9 cellular contexts compared by ENCODE assay signal in genomic region chr11:61777234-61778090, GRCh38. TPM values are rescaled to one million over a fixed set of nuclear protein-coding genes. Genes with fewer than 3 reads are reported as not detected.
DNase-seq lines count a peak whose midpoint lies in the region; ATAC-seq, FAIRE-seq and TF ChIP-seq lines count a peak whose summit lies in the region.
"Had no signal": no experiment of that assay in that cellular context is flagged by ENCODE, and none has a peak within 500 bp of the region (broad histone marks: within the 10 kb centered on the region; RNA-seq: fewer than 3 reads in every experiment).

No MANE protein-coding gene starts in this region.

- no peaks in the 10 kb centered on the region for H3K27me3 Mint-ChIP-seq in T-helper 2 cell treated with Interferon-gamma antibody and Interleukin-4, amounts not matched to agents 5 μg/mL and 100 μg/mL, for 36 hours (ENCODE audit: low read depth)
- peaks cover 0 to 6% (median 0%) of the 10 kb centered on the region in 5 donors for H3K27me3 Mint-ChIP-seq in naive thymus-derived CD4-positive, alpha-beta T cell

- FAIRE-seq in HTR-8/SVneo (lab: Jason Lieb, UNC), result no peak

- H3K27ac Mint-ChIP-seq in T-helper 2 cell treated with Interferon-gamma antibody and Interleukin-4, amounts not matched to agents 5 μg/mL and 100 μg/mL, for 36 hours, result no peak overlapping the region
- H3K27ac Mint-ChIP-seq in naive thymus-derived CD4-positive, alpha-beta T cell, result peak overlapping the region in 1 of 9 donors; percentile 55

- H3K9me3 ChIP-seq in BLaER1 (no peaks in the 10 kb centered on the region), thoracic aorta (no peaks in the 10 kb centered on the region)
- no peaks in the 10 kb centered on the region for H3K9me3 ChIP-seq in naive thymus-derived CD4-positive, alpha-beta T cell (ENCODE audit: control insufficient read depth in 2 of 3, low read length in 3 of 3)

- H3K27me3 ChIP-seq in BLaER1 (no peaks in the 10 kb centered on the region), thoracic aorta (replicated peaks; ENCODE audit: insufficient read depth) (no peaks in the 10 kb centered on the region)
- H3K27me3 ChIP-seq in naive thymus-derived CD4-positive, alpha-beta T cell (ENCODE audit: control insufficient read depth in 2 of 2, insufficient read depth in 2 of 2, low read length in 2 of 2), result no peaks in the 10 kb centered on the region

- H3K4me3 Mint-ChIP-seq in T-helper 2 cell treated with Interferon-gamma antibody and Interleukin-4, amounts not matched to agents 5 μg/mL and 100 μg/mL, for 36 hours, result peak overlapping the region; percentile 61
- H3K4me3 Mint-ChIP-seq in naive thymus-derived CD4-positive, alpha-beta T cell, result peak overlapping the region; percentile 56 to 77 (median 68)

- POLR2A ChIA-PET in naive thymus-derived CD4-positive, alpha-beta T cell (lab: Charles Lee), result no interaction called here

- H3K4me3 ChIP-seq in BLaER1, result peak overlapping the region; percentile 56
- peak overlapping the region; percentile 23 for H3K4me3 ChIP-seq in astrocyte of the cerebellum (ENCODE audit: low read depth, low read length)
- peak overlapping the region; percentile 44 for H3K4me3 ChIP-seq in naive thymus-derived CD4-positive, alpha-beta T cell (ENCODE audit: low read length)
- H3K4me3 ChIP-seq in thoracic aorta, result peak overlapping the region; percentile 27
- H3K4me3 ChIP-seq: SK-N-MC had no signal

- H3K4me1 Mint-ChIP-seq in T-helper 2 cell treated with Interferon-gamma antibody and Interleukin-4, amounts not matched to agents 5 μg/mL and 100 μg/mL, for 36 hours (ENCODE audit: low read depth), result peaks cover 4% of the 10 kb centered on the region
- H3K4me1 Mint-ChIP-seq in naive thymus-derived CD4-positive, alpha-beta T cell, result peaks cover 4 to 21% (median 10%) of the 10 kb centered on the region in 7 donors

- H3K9me3 Mint-ChIP-seq in T-helper 2 cell treated with Interferon-gamma antibody and Interleukin-4, amounts not matched to agents 5 μg/mL and 100 μg/mL, for 36 hours, result no peaks in the 10 kb centered on the region
- no peaks in the 10 kb centered on the region for H3K9me3 Mint-ChIP-seq in naive thymus-derived CD4-positive, alpha-beta T cell

- peak; percentile 45 for DNase-seq in T-helper 2 cell treated with Interferon-gamma antibody and Interleukin-4, amounts not matched to agents 5 μg/mL and 100 μg/mL, for 36 hours (ENCODE audit: low spot score)
- no peak for DNase-seq in astrocyte of the cerebellum (ENCODE audit: low read depth)
- peak; percentile 37 to 78 (median 48) for DNase-seq in naive thymus-derived CD4-positive, alpha-beta T cell
- no peak for DNase-seq in thoracic aorta (ENCODE audit: low spot score)
- DNase-seq in dedifferentiated amniotic fluid mesenchymal stem cell (ENCODE audit: extremely low spot score), result no peak
- DNase-seq in NCI-H1694 treated with DMSO at 0.1 percent for 48 hours (lab: John Stamatoyannopoulos, UW), result no peak
- DNase-seq in HTR-8/SVneo (ENCODE audit: insufficient read length, low spot score), result no peak

- CTCF ChIA-PET in naive thymus-derived CD4-positive, alpha-beta T cell (lab: Charles Lee), result no interaction called here

- H3K36me3 Mint-ChIP-seq in T-helper 2 cell treated with Interferon-gamma antibody and Interleukin-4, amounts not matched to agents 5 μg/mL and 100 μg/mL, for 36 hours (ENCODE audit: low read depth), result no peaks in the 10 kb centered on the region
- H3K36me3 Mint-ChIP-seq in naive thymus-derived CD4-positive, alpha-beta T cell, result no peaks in the 10 kb centered on the region

- ATAC-seq in naive thymus-derived CD4-positive, alpha-beta T cell, result peak; percentile 75
- ATAC-seq in thoracic aorta (ENCODE audit: insufficient number of reproducible peaks, low FRiP score, low read depth), result no peak

- H3K36me3 ChIP-seq in BLaER1 (no peaks in the 10 kb centered on the region; the same call in 1 of the 2 replicates), thoracic aorta (no peaks in the 10 kb centered on the region)
- no peaks in the 10 kb centered on the region for H3K36me3 ChIP-seq in naive thymus-derived CD4-positive, alpha-beta T cell (ENCODE audit: control insufficient read depth in 2 of 3, insufficient read depth in 3 of 3, low read length in 3 of 3)

- no peaks in the 10 kb centered on the region for H4K20me1 ChIP-seq in BLaER1

- in situ Hi-C loops in astrocyte of the cerebellum (cut with HindIII; ENCODE audit: low sequenced_read_pairs), result no loop called here

- peak overlapping the region; percentile 86 for H3K4me2 ChIP-seq in BLaER1

- H3K4me1 ChIP-seq in BLaER1 (peaks cover 47% of the 10 kb centered on the region), thoracic aorta (ENCODE audit: control insufficient read depth in 1 of 2, low read depth in 2 of 2) (no peaks in the 10 kb centered on the region)
- peaks cover 4 to 7% of the 10 kb centered on the region in 2 donors for H3K4me1 ChIP-seq in naive thymus-derived CD4-positive, alpha-beta T cell (ENCODE audit: control insufficient read depth in 2 of 2, insufficient read depth in 2 of 2, low read length in 2 of 2)

- intact Hi-C loops in naive thymus-derived CD4-positive, alpha-beta T cell (cut with micrococcal nuclease), result loop anchor here (1.0 to 2.0 kb wide), 2 partner anchors 15 to 25 kb away; partner anchors contain the start of genes MYRF (in 2 of the 2), FEN1 (in 1 of the 2) and TMEM258 (in 1 of the 2)

- no peak overlapping the region for H3K9ac ChIP-seq in BLaER1

- H3K27ac ChIP-seq in BLaER1, result no peak overlapping the region
- H3K27ac ChIP-seq in naive thymus-derived CD4-positive, alpha-beta T cell (ENCODE audit: low read depth, low read length), result no peak overlapping the region
- no peak overlapping the region for H3K27ac ChIP-seq in thoracic aorta
- H3K27ac ChIP-seq: SK-N-MC had no signal

- no peak for TF ChIP-seq CTCF in astrocyte of the cerebellum (IDR thresholded peaks at IDR 0.05; ENCODE audit: low read depth, low read length, missing control alignments)
- TF ChIP-seq CTCF in thoracic aorta (IDR thresholded peaks at IDR 0.05), result no peak

RNA-seq across cellular contexts. Expression of gene TMEM258, which starts 14.9 kb away (rescaled TPM):
- total RNA-seq in naive thymus-derived CD4-positive, alpha-beta T cell, result 100 to 1,000 TPM in 1 of 5 experiments, 10 to 100 TPM in 4; 58.4 to 182 (median 83.3) TPM
- polyA plus RNA-seq in naive thymus-derived CD4-positive, alpha-beta T cell, result 100 to 1,000 TPM; 149 to 229 TPM
- 10 to 100 TPM; 17.3 to 63.6 TPM for total RNA-seq in thoracic aorta

RNA-seq across cellular contexts. Expression of gene FEN1, which starts 15.2 kb away (rescaled TPM):
- 100 to 1,000 TPM in 1 of 5 experiments, 10 to 100 TPM in 1, 1 to 10 TPM in 3; 7.6 to 101 (median 7.9) TPM for total RNA-seq in naive thymus-derived CD4-positive, alpha-beta T cell
- polyA plus RNA-seq in naive thymus-derived CD4-positive, alpha-beta T cell, result 10 to 100 TPM; 10.3 to 17.7 TPM
- 1 to 10 TPM; 4.5 to 5.4 TPM for total RNA-seq in thoracic aorta

RNA-seq across cellular contexts. Expression of gene MYRF, which starts 25.0 kb away (rescaled TPM):
- 1 to 10 TPM in 1 of 5 experiments, under 1 TPM in 4; 0.19 to 1.5 (median 0.29) TPM for total RNA-seq in naive thymus-derived CD4-positive, alpha-beta T cell
- under 1 TPM in 1 of 2 donors, not detected in 1; 0.44 TPM for polyA plus RNA-seq in naive thymus-derived CD4-positive, alpha-beta T cell
- 1 to 10 TPM in 1 of 2 donors, not detected in 1; 5.1 TPM for total RNA-seq in thoracic aorta

RNA-seq across cellular contexts. Expression of gene FADS1, which starts 39.3 kb away (rescaled TPM):
- 10 to 100 TPM in 2 of 5 experiments, 1 to 10 TPM in 1, under 1 TPM in 2; 0.62 to 52.1 (median 2.3) TPM for total RNA-seq in naive thymus-derived CD4-positive, alpha-beta T cell
- polyA plus RNA-seq in naive thymus-derived CD4-positive, alpha-beta T cell, result 1 to 10 TPM in 1 of 2 donors, not detected in 1; 2.9 TPM
- total RNA-seq in thoracic aorta, result 10 to 100 TPM; 39.0 to 52.9 TPM

RNA-seq across cellular contexts. Expression of gene FADS2, which starts 50.6 kb away (rescaled TPM):
- 100 to 1,000 TPM in 1 of 5 experiments, 10 to 100 TPM in 1, 1 to 10 TPM in 1, under 1 TPM in 2; 0.19 to 192 (median 2.1) TPM for total RNA-seq in naive thymus-derived CD4-positive, alpha-beta T cell
- 10 to 100 TPM in 1 of 2 donors, under 1 TPM in 1; 0.32 to 14.2 TPM for polyA plus RNA-seq in naive thymus-derived CD4-positive, alpha-beta T cell
- 100 to 1,000 TPM in 1 of 2 donors, 10 to 100 TPM in 1; 89.2 to 234 TPM for total RNA-seq in thoracic aorta

Comparison
In these comparisons a context has a peak if more than half of its experiments do, and no peak if none do; other contexts are left out.
1. DNase-seq: peak in T-helper 2 cell treated with Interferon-gamma antibody and Interleukin-4, amounts not matched to agents 5 μg/mL and 100 μg/mL, for 36 hours (single experiment) and naive thymus-derived CD4-positive, alpha-beta T cell (9 of 9); none in astrocyte of the cerebellum (single experiment), thoracic aorta (single experiment), dedifferentiated amniotic fluid mesenchymal stem cell (single experiment), NCI-H1694 treated with DMSO at 0.1 percent for 48 hours (single experiment) and HTR-8/SVneo (single experiment).
2. Peak in every context shown above with its lines, with median percentiles within 50 percentile points of each other: H3K4me3 ChIP-seq.